In genomic region chr7:150322114-150322832, GRCh38 we compare ENCODE assay signal across 9 cellular contexts. TPM values are rescaled to one million over a fixed set of nuclear protein-coding genes. Genes with fewer than 3 reads are reported as not detected.
A peak's percentile ranks its signal among the peaks of the same experiment; 100 is the strongest.
DNase-seq lines count a peak whose midpoint lies in the region; ATAC-seq, FAIRE-seq and TF ChIP-seq lines count a peak whose summit lies in the region.
"Had no signal": no experiment of that assay in that cellular context is flagged by ENCODE, and none has a peak within 500 bp of the region (broad histone marks: within the 10 kb centered on the region; RNA-seq: fewer than 3 reads in every experiment).

No MANE protein-coding gene starts in this region.

- H3K9me3 Mint-ChIP-seq in activated CD8-positive, alpha-beta memory T cell treated with anti-CD3 and anti-CD28 coated beads, Interleukin-2, amount 10 ng/mL, durations not matched to agents 7 days and 5 days (ENCODE audit: low read depth) = no peaks in the 10 kb centered on the region
- no peaks in the 10 kb centered on the region for H3K9me3 Mint-ChIP-seq in glutamatergic neuron (ENCODE audit: unreplicated experiment)

- H3K4me3 ChIP-seq in LNCaP clone FGC (ENCODE audit: low read depth, low read length) = peak overlapping the region; percentile 70

- peak; percentile 65 for ATAC-seq in activated CD8-positive, alpha-beta memory T cell treated with anti-CD3 and anti-CD28 coated beads, Interleukin-2, amount 10 ng/mL, durations not matched to agents 7 days and 5 days
- ATAC-seq in HG02759 (IDR thresholded peaks at IDR 0.05; ENCODE audit: unreplicated experiment) = no peak

- FAIRE-seq in GM12892 (lab: Jason Lieb, UNC) = peak; percentile 48

- H3K36me3 Mint-ChIP-seq in activated CD8-positive, alpha-beta memory T cell treated with anti-CD3 and anti-CD28 coated beads, Interleukin-2, amount 10 ng/mL, durations not matched to agents 7 days and 5 days = peaks cover 18% of the 10 kb centered on the region
- H3K36me3 Mint-ChIP-seq in glutamatergic neuron (ENCODE audit: unreplicated experiment) = no peaks in the 10 kb centered on the region

- peaks cover 48% of the 10 kb centered on the region for H3K4me1 Mint-ChIP-seq in activated CD8-positive, alpha-beta memory T cell treated with anti-CD3 and anti-CD28 coated beads, Interleukin-2, amount 10 ng/mL, durations not matched to agents 7 days and 5 days
- H3K4me1 Mint-ChIP-seq in glutamatergic neuron (ENCODE audit: low read depth, unreplicated experiment) = peaks cover 3% of the 10 kb centered on the region

- H3K27me3 Mint-ChIP-seq in activated CD8-positive, alpha-beta memory T cell treated with anti-CD3 and anti-CD28 coated beads, Interleukin-2, amount 10 ng/mL, durations not matched to agents 7 days and 5 days = no peaks in the 10 kb centered on the region
- peaks cover 5% of the 10 kb centered on the region for H3K27me3 Mint-ChIP-seq in glutamatergic neuron (ENCODE audit: unreplicated experiment)

- peak overlapping the region; percentile 80 for H3K4me3 Mint-ChIP-seq in activated CD8-positive, alpha-beta memory T cell treated with anti-CD3 and anti-CD28 coated beads, Interleukin-2, amount 10 ng/mL, durations not matched to agents 7 days and 5 days
- H3K4me3 Mint-ChIP-seq in glutamatergic neuron (ENCODE audit: unreplicated experiment) = peak overlapping the region; percentile 82

- no peak for DNase-seq in GM12892 (ENCODE audit: insufficient read length)
- DNase-seq in LNCaP clone FGC (ENCODE audit: low read depth) = no peak
- DNase-seq in activated CD8-positive, alpha-beta memory T cell treated with anti-CD3 and anti-CD28 coated beads, Interleukin-2, amount 10 ng/mL, durations not matched to agents 7 days and 5 days = peak; percentile 90
- no peak for DNase-seq in glutamatergic neuron
- DNase-seq in stimulated activated CD4-positive, alpha-beta T cell treated with anti-CD3 and anti-CD28 coated beads, Interleukin-4, amount 100 ng/mL, for 1 hour = peak; percentile 46
- no peak for DNase-seq in cerebellum (ENCODE audit: low spot score)
- DNase-seq in SKM-1 treated with dmso at 0.1 percent for 144 hours (lab: John Stamatoyannopoulos, UW; ENCODE audit: unreplicated experiment) = no peak

- no peak for TF ChIP-seq CTCF in LNCaP clone FGC (IDR thresholded peaks at IDR 0.05; ENCODE audit: control insufficient read depth, extremely low read depth, insufficient read depth)
- TF ChIP-seq CTCF in glutamatergic neuron (IDR thresholded peaks at IDR 0.05; ENCODE audit: partially characterized antibody, unreplicated experiment) = no peak

- peak; percentile 23; the same call in 1 of the 2 replicates for TF ChIP-seq POLR2A in GM12892 (IDR thresholded peaks at IDR 0.05; ENCODE audit: low read depth, low read length)

- peak overlapping the region; percentile 100 for H3K27ac Mint-ChIP-seq in activated CD8-positive, alpha-beta memory T cell treated with anti-CD3 and anti-CD28 coated beads, Interleukin-2, amount 10 ng/mL, durations not matched to agents 7 days and 5 days
- no peak overlapping the region for H3K27ac Mint-ChIP-seq in glutamatergic neuron (ENCODE audit: unreplicated experiment)

- CTCF ChIA-PET in activated CD8-positive, alpha-beta memory T cell treated with anti-CD3 and anti-CD28 coated beads, Interleukin-2, amount 10 ng/mL, durations not matched to agents 7 days and 5 days (lab: Charles Lee) = interaction anchor here (1.3 to 2.7 kb wide), 3 partner anchors 10 to 84 kb away, joined by 3 to 10 read pairs (median 3); a partner anchor contains a TSS

RNA-seq across cellular contexts. Expression of gene LRRC61, which starts 0.9 kb away (rescaled TPM):
- polyA plus RNA-seq in GM12892 (2012; ENCODE audit: missing spikeins) = 6.6 TPM
- 10 to 100 TPM; 24.7 to 25.3 TPM for total RNA-seq in activated CD8-positive, alpha-beta memory T cell treated with anti-CD3 and anti-CD28 coated beads, Interleukin-2, amount 10 ng/mL, durations not matched to agents 7 days and 5 days
- total RNA-seq in glutamatergic neuron (ENCODE audit: unreplicated experiment) (10.2 TPM), cerebellum (8.2 TPM)
- total RNA-seq: LHCN-M2 had no signal

RNA-seq across cellular contexts. Expression of gene ACTR3C, which starts 1.1 kb away (rescaled TPM):
- polyA plus RNA-seq in GM12892 (2012; ENCODE audit: missing spikeins) = 2.8 TPM
- 1 to 10 TPM; 4.0 to 4.8 TPM for total RNA-seq in activated CD8-positive, alpha-beta memory T cell treated with anti-CD3 and anti-CD28 coated beads, Interleukin-2, amount 10 ng/mL, durations not matched to agents 7 days and 5 days
- not detected for total RNA-seq in glutamatergic neuron (ENCODE audit: unreplicated experiment)
- 8.3 TPM for total RNA-seq in cerebellum
- total RNA-seq: LHCN-M2 had no signal

RNA-seq across cellular contexts. Expression of gene RARRES2, which starts 19.2 kb away (rescaled TPM):
- polyA plus RNA-seq in GM12892 (2012; ENCODE audit: missing spikeins) = 0.98 TPM
- not detected for total RNA-seq in activated CD8-positive, alpha-beta memory T cell treated with anti-CD3 and anti-CD28 coated beads, Interleukin-2, amount 10 ng/mL, durations not matched to agents 7 days and 5 days
- 0.86 TPM for total RNA-seq in glutamatergic neuron (ENCODE audit: unreplicated experiment)
- 4.1 TPM for total RNA-seq in cerebellum

RNA-seq across cellular contexts. Expression of gene REPIN1, which starts 46.3 kb away (rescaled TPM):
- polyA plus RNA-seq in GM12892 (2012; ENCODE audit: missing spikeins) = 46.6 TPM
- total RNA-seq in activated CD8-positive, alpha-beta memory T cell treated with anti-CD3 and anti-CD28 coated beads, Interleukin-2, amount 10 ng/mL, durations not matched to agents 7 days and 5 days = 10 to 100 TPM; 51.4 to 55.5 TPM
- total RNA-seq in glutamatergic neuron (ENCODE audit: unreplicated experiment) = 146 TPM
- 41.2 TPM for total RNA-seq in cerebellum

RNA-seq across cellular contexts. Expression of gene ZNF775, which starts 56.9 kb away (rescaled TPM):
- polyA plus RNA-seq in GM12892 (2012; ENCODE audit: missing spikeins) = 4.2 TPM
- total RNA-seq in activated CD8-positive, alpha-beta memory T cell treated with anti-CD3 and anti-CD28 coated beads, Interleukin-2, amount 10 ng/mL, durations not matched to agents 7 days and 5 days = 1 to 10 TPM; 7.5 to 8.4 TPM
- total RNA-seq in glutamatergic neuron (ENCODE audit: unreplicated experiment) (20.5 TPM), cerebellum (8.2 TPM)

Comparison
In these comparisons a context has a peak if more than half of its experiments do, and no peak if none do; other contexts are left out.
1. DNase-seq: peak in activated CD8-positive, alpha-beta memory T cell treated with anti-CD3 and anti-CD28 coated beads, Interleukin-2, amount 10 ng/mL, durations not matched to agents 7 days and 5 days (single experiment) and stimulated activated CD4-positive, alpha-beta T cell treated with anti-CD3 and anti-CD28 coated beads, Interleukin-4, amount 100 ng/mL, for 1 hour (single experiment); none in GM12892 (single experiment), LNCaP clone FGC (single experiment), glutamatergic neuron (single experiment), cerebellum (single experiment) and SKM-1 treated with dmso at 0.1 percent for 144 hours (single experiment).